Comparison of ENCODE assay signal across 14 cellular contexts in the genomic region with DNA sequence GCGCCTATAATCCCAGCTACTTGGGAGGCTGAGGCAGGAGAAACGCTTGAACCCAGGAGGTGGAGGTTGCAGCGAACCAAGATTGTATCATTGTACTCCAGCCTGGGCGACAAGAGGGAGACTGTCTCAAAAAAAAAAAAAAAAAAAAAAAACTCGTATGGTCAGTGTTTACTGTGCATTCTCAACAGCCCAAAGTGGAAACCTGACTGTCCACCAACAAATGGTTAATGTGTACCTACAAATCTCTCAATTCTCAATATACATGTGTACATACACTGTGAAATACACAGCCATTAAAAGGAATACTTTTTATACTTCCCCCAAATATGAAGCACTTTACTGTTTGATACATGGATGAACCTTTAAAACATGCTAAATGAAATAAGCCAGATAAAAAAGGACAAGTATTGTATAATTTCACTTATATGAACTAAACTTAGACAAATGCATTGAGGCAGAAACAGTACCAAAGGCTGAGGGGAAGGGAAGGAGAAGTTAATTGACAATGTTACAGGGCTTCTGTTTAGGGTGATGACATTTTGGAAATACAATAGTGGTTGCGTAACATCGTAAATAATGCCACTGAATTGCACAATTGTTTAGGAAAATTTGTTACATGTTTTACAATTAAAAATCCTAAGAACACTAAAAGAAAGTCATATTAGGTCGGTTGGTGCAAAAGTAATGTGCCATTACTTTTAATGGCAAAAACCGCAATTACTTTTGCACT. TPM values are rescaled to one million over a fixed set of nuclear protein-coding genes. Genes with fewer than 3 reads are reported as not detected.
DNase-seq lines count a peak whose midpoint lies in the region; ATAC-seq, FAIRE-seq and TF ChIP-seq lines count a peak whose summit lies in the region.
"Had no signal": no experiment of that assay in that cellular context is flagged by ENCODE, and none has a peak within 500 bp of the region (broad histone marks: within the 10 kb centered on the region; RNA-seq: fewer than 3 reads in every experiment).

No MANE protein-coding gene starts in this region.

- DNase-seq in EL (peak; percentile 18), M059J (ENCODE audit: low read depth) (peak; percentile 27), adipocyte (ENCODE audit: low read depth) (peak; percentile 84), mesenchymal stem cell (peak; percentile 70), D721Med (ENCODE audit: insufficient read length, low spot score) (no peak), adrenal gland (no peak), smooth muscle cell (lab: John Stamatoyannopoulos, UW; ENCODE audit: unreplicated experiment) (no peak)
- DNase-seq: activated CD4-positive, alpha-beta T cell treated with anti-CD3 and anti-CD28 coated beads for 4 hours; CD8-positive, alpha-beta memory T cell; hypothalamus; NCI-H187; NCI-H82 had no signal

- no peak for FAIRE-seq in D721Med (lab: Jason Lieb, UNC)

- TF ChIP-seq CTCF in D721Med (IDR thresholded peaks at IDR 0.05; ENCODE audit: insufficient read depth, missing control alignments) (no peak), adrenal gland (IDR thresholded peaks at IDR 0.05) (no peak), smooth muscle cell (IDR thresholded peaks at IDR 0.05; ENCODE audit: borderline replicate concordance, insufficient read depth, poor library complexity, severe bottlenecking) (no peak)

- no peak overlapping the region for H2BK5ac ChIP-seq in mesenchymal stem cell (ENCODE audit: low read depth, low read length, poor library complexity, severe bottlenecking)

- H3K27me3 ChIP-seq in adipocyte (replicated peaks; ENCODE audit: control insufficient read depth, insufficient read depth, low read length) (no peaks in the 10 kb centered on the region), mesenchymal stem cell (ENCODE audit: control insufficient read depth in 1 of 2, insufficient read depth in 1 of 2, low read length in 2 of 2) (no peaks in the 10 kb centered on the region), adrenal gland (no peaks in the 10 kb centered on the region), smooth muscle cell (ENCODE audit: low read depth) (no peaks in the 10 kb centered on the region)
- H3K27me3 ChIP-seq: cardiac muscle cell had no signal

- H3K27ac ChIP-seq in mesenchymal stem cell (ENCODE audit: low read length, poor library complexity, severe bottlenecking) (no peak overlapping the region), adrenal gland (peak overlapping the region in 1 of 5 donors; percentile 15), smooth muscle cell (ENCODE audit: low read depth) (no peak overlapping the region)

- peaks cover 3% of the 10 kb centered on the region for H3K79me1 ChIP-seq in mesenchymal stem cell (replicated peaks; ENCODE audit: low read length, poor library complexity, severe bottlenecking)

- ATAC-seq in GM21737 (IDR thresholded peaks at IDR 0.05; ENCODE audit: unreplicated experiment): no peak

- no peak overlapping the region for H3K4ac ChIP-seq in mesenchymal stem cell (ENCODE audit: low read depth in 1 of 2, low read length in 2 of 2)

- WGBS in mesenchymal stem cell: 86% methylated on average over 6 of the region's 9 CpGs
- 73 to 84% (median 79%) methylated on average over 9 of the region's 9 CpGs for WGBS in adrenal gland, 4 donors
- WGBS in smooth muscle cell (ENCODE audit: low lambda C conversion rate): 91% methylated on average over 8 of the region's 9 CpGs

- no peak overlapping the region for H2AK5ac ChIP-seq in mesenchymal stem cell (ENCODE audit: low read length, severe bottlenecking)

- H2AFZ ChIP-seq in mesenchymal stem cell (ENCODE audit: low read depth, low read length) (no peak overlapping the region), smooth muscle cell (ENCODE audit: low read depth) (no peak overlapping the region)

- H3K36me3 ChIP-seq in adipocyte (ENCODE audit: control insufficient read depth, insufficient read depth, low read length, severe bottlenecking): peaks cover 46% of the 10 kb centered on the region
- H3K36me3 ChIP-seq in mesenchymal stem cell (ENCODE audit: control insufficient read depth in 1 of 2, insufficient read depth in 2 of 2, low read depth in 1 of 2, low read length in 2 of 2): peaks cover 16 to 54% of the 10 kb centered on the region in 2 experiments
- H3K36me3 ChIP-seq in adrenal gland (replicated peaks in 1 of 2): peaks cover 0 to 47% of the 10 kb centered on the region in 2 donors
- peaks cover 27% of the 10 kb centered on the region for H3K36me3 ChIP-seq in smooth muscle cell (ENCODE audit: low read depth)

- H3K18ac ChIP-seq in mesenchymal stem cell (ENCODE audit: low read depth in 1 of 2, low read length in 2 of 2): no peak overlapping the region

- no peak overlapping the region for H3K9ac ChIP-seq in adipocyte (ENCODE audit: low read length)
- peak overlapping the region; percentile 62 for H3K9ac ChIP-seq in mesenchymal stem cell (ENCODE audit: low read length)
- no peak overlapping the region for H3K9ac ChIP-seq in smooth muscle cell (ENCODE audit: low read depth)

- intact Hi-C loops in adrenal gland (cut with DNase I): no loop called here

- no peak overlapping the region for H2BK120ac ChIP-seq in mesenchymal stem cell (ENCODE audit: low read depth, low read length)

- no peaks in the 10 kb centered on the region for H3K9me3 ChIP-seq in adipocyte (ENCODE audit: control insufficient read depth, low read length)
- no peaks in the 10 kb centered on the region for H3K9me3 ChIP-seq in mesenchymal stem cell (ENCODE audit: control insufficient read depth, low read length)
- H3K9me3 ChIP-seq in adrenal gland (replicated peaks in 1 of 3): no peaks in the 10 kb centered on the region
- no peaks in the 10 kb centered on the region for H3K9me3 ChIP-seq in smooth muscle cell (replicated peaks; ENCODE audit: low read depth)

- H2BK12ac ChIP-seq in mesenchymal stem cell (ENCODE audit: low read length in 2 of 2): no peak overlapping the region

- H3F3A ChIP-seq in smooth muscle cell (ENCODE audit: low read depth): peaks cover 50% of the 10 kb centered on the region

- H2BK15ac ChIP-seq in mesenchymal stem cell (ENCODE audit: low read depth, poor library complexity, severe bottlenecking): no peak overlapping the region

- no peak overlapping the region for H4K8ac ChIP-seq in mesenchymal stem cell (ENCODE audit: low read length)

- H4K20me1 ChIP-seq in smooth muscle cell (ENCODE audit: low read depth): peaks cover 16% of the 10 kb centered on the region

- peaks cover 3% of the 10 kb centered on the region for H3K79me2 ChIP-seq in smooth muscle cell (ENCODE audit: low read depth)

- TF ChIP-seq POLR2A in adrenal gland (IDR thresholded peaks at IDR 0.05): no peak

- H3K4me3 ChIP-seq in adipocyte (ENCODE audit: low read length): no peak overlapping the region
- peak overlapping the region in 1 of 2 experiments; percentile 61 for H3K4me3 ChIP-seq in mesenchymal stem cell (ENCODE audit: insufficient read depth in 1 of 2, low read depth in 1 of 2, low read length in 2 of 2)
- H3K4me3 ChIP-seq in adrenal gland: no peak overlapping the region
- H3K4me3 ChIP-seq in smooth muscle cell: no peak overlapping the region
- H3K4me3 ChIP-seq: cardiac muscle cell had no signal

- peaks cover 28% of the 10 kb centered on the region for H3K4me1 ChIP-seq in adipocyte (ENCODE audit: control insufficient read depth, insufficient read depth, low read length)
- H3K4me1 ChIP-seq in mesenchymal stem cell (ENCODE audit: control insufficient read depth, insufficient read depth, low read depth, low read length): peaks cover 6% of the 10 kb centered on the region
- H3K4me1 ChIP-seq in adrenal gland (replicated peaks in 1 of 2): peaks cover 0 to 20% of the 10 kb centered on the region in 2 donors
- H3K4me1 ChIP-seq in smooth muscle cell (ENCODE audit: low read depth): peaks cover 3% of the 10 kb centered on the region

- no peak overlapping the region for H3K14ac ChIP-seq in mesenchymal stem cell (ENCODE audit: low read length in 2 of 2)

- H3K23ac ChIP-seq in mesenchymal stem cell (ENCODE audit: low read length in 2 of 2): no peak overlapping the region

- H4K91ac ChIP-seq in mesenchymal stem cell (ENCODE audit: low read length): no peak overlapping the region

- H3K4me2 ChIP-seq in mesenchymal stem cell (ENCODE audit: low read length, poor library complexity, severe bottlenecking) (no peak overlapping the region), smooth muscle cell (no peak overlapping the region)

RNA-seq across cellular contexts. Expression of a gene that starts 16.6 kb away (rescaled TPM):
- 265 and 312 TPM in 2 replicates for total RNA-seq in M059J (2014; rRNA removed; shearing (Covaris generic))
- polyA plus RNA-seq in mesenchymal stem cell (2013, experiment 1 of 2): 141 TPM
- 142 TPM for polyA plus RNA-seq in mesenchymal stem cell (2013, experiment 2 of 2)
- 100 to 1,000 TPM in 7 of 8 donors, 10 to 100 TPM in 1; 89.7 to 189 (median 131) TPM for total RNA-seq in adrenal gland
- 100 to 1,000 TPM in 1 of 3 donors, 10 to 100 TPM in 2; 56.6 to 355 (median 57.8) TPM for polyA plus RNA-seq in adrenal gland
- total RNA-seq in smooth muscle cell: 151 and 161 TPM in 2 replicates
- polyA plus RNA-seq in smooth muscle cell: 141 and 152 TPM in 2 replicates

RNA-seq across cellular contexts. Expression of a gene that starts 34.9 kb away (rescaled TPM):
- 30.6 and 36.0 TPM in 2 replicates for total RNA-seq in M059J (2014; rRNA removed; shearing (Covaris generic))
- 10.1 TPM for polyA plus RNA-seq in mesenchymal stem cell (2013, experiment 1 of 2)
- 10.5 TPM for polyA plus RNA-seq in mesenchymal stem cell (2013, experiment 2 of 2)
- total RNA-seq in adrenal gland (10 to 100 TPM; 15.0 to 23.5 (median 21.5) TPM), smooth muscle cell (17.4 and 18.8 TPM in 2 replicates)
- polyA plus RNA-seq in adrenal gland (10 to 100 TPM in 1 of 3 donors, 1 to 10 TPM in 2; 6.9 to 23.3 (median 8.0) TPM), smooth muscle cell (13.7 and 15.1 TPM in 2 replicates)

RNA-seq across cellular contexts. Expression of a gene that starts 40.2 kb away (rescaled TPM):
- total RNA-seq in M059J (2014; rRNA removed; shearing (Covaris generic)): 47.6 and 53.1 TPM in 2 replicates
- polyA plus RNA-seq in mesenchymal stem cell (2013, experiment 1 of 2): 24.7 TPM
- polyA plus RNA-seq in mesenchymal stem cell (2013, experiment 2 of 2): 25.6 TPM
- total RNA-seq in adrenal gland (10 to 100 TPM; 13.9 to 36.6 (median 33.1) TPM), smooth muscle cell (39.0 and 39.6 TPM in 2 replicates)
- polyA plus RNA-seq in adrenal gland (10 to 100 TPM; 42.0 to 77.3 (median 59.7) TPM), smooth muscle cell (33.8 and 41.7 TPM in 2 replicates)

Comparison
In these comparisons a context has a peak if more than half of its experiments do, and no peak if none do; other contexts are left out.
1. DNase-seq: peak in EL (single experiment), M059J (single experiment), adipocyte (single experiment) and mesenchymal stem cell (single experiment); none in D721Med (single experiment), adrenal gland (0 of 7) and smooth muscle cell (single experiment).